In genomic region chr19:6753178-6754031, GRCh38 we compare ENCODE assay signal across 1 cellular context.
A peak's percentile ranks its signal among the peaks of the same experiment; 100 is the strongest.
TF ChIP-seq lines count a peak whose summit lies in the region.

No MANE protein-coding gene starts in this region.

TF ChIP-seq in H1, 55 proteins besides CTCF, POLR2A, EP300 and RAD21:
- TF ChIP-seq SIN3A (conservative IDR thresholded peaks at IDR 0.05 in 1 of 2, IDR thresholded peaks at IDR 0.05 in 1 of 2; ENCODE audit: low read depth in 1 of 2, low read length in 2 of 2) (peak in 1 of 2 experiments; percentile 20; a peak in 1 of 4 replicates), ATF3 (IDR thresholded peaks at IDR 0.05; ENCODE audit: insufficient read depth, low read depth, low read length) (peak; percentile 62; the same call in 1 of the 2 replicates), CHD2 (IDR thresholded peaks at IDR 0.05; ENCODE audit: low read length) (0 out of 2 replicates have a peak, but pooled peaks have one; percentile 17), SP1 (IDR thresholded peaks at IDR 0.05; ENCODE audit: low read depth, low read length) (peak; percentile 29; the same call in 1 of the 2 replicates), CEBPB (IDR thresholded peaks at IDR 0.05; ENCODE audit: low read depth, low read length) (no peak), TBP (IDR thresholded peaks at IDR 0.05; ENCODE audit: low read depth, low read length) (peak; percentile 34; the same call in 1 of the 2 replicates), CREB1 (IDR thresholded peaks at IDR 0.05) (peak; percentile 61; the same call in 1 of the 2 replicates), SP2 (IDR thresholded peaks at IDR 0.05; ENCODE audit: low read length) (no peak), TAF1 (IDR thresholded peaks at IDR 0.05; ENCODE audit: low read depth, low read length) (0 out of 2 replicates have a peak, but pooled peaks have one; percentile 17), NRF1 (IDR thresholded peaks at IDR 0.05; ENCODE audit: low read depth, low read length) (no peak), TEAD4 (IDR thresholded peaks at IDR 0.05; ENCODE audit: low read depth, low read length) (peak; percentile 80), SP4 (IDR thresholded peaks at IDR 0.05; ENCODE audit: low read length) (peak; percentile 92), GTF2F1 (IDR thresholded peaks at IDR 0.05; ENCODE audit: borderline replicate concordance, low read depth, low read length) (no peak), ASH2L (IDR thresholded peaks at IDR 0.05; ENCODE audit: low read length) (peak; percentile 56), HDAC2 (IDR thresholded peaks at IDR 0.05; ENCODE audit: borderline replicate concordance in 1 of 2, low read depth in 2 of 2, low read length in 2 of 2) (0 out of 4 replicates have a peak, but pooled peaks of 1 of the 2 experiments have one; percentile 48), SRF (IDR thresholded peaks at IDR 0.05; ENCODE audit: low read depth, low read length) (0 out of 2 replicates have a peak, but pooled peaks have one; percentile 2), KDM5A (IDR thresholded peaks at IDR 0.05; ENCODE audit: low read length) (no peak), TCF12 (IDR thresholded peaks at IDR 0.05; ENCODE audit: low read depth, low read length) (0 out of 2 replicates have a peak, but pooled peaks have one; percentile 7), SIRT6 (IDR thresholded peaks at IDR 0.05; ENCODE audit: low read length) (no peak)
- TF ChIP-seq, protein P1, sequence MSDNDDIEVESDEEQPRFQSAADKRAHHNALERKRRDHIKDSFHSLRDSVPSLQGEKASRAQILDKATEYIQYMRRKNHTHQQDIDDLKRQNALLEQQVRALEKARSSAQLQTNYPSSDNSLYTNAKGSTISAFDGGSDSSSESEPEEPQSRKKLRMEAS (IDR thresholded peaks at IDR 0.05) = peak; percentile 97
- TF ChIP-seq, protein P2, sequence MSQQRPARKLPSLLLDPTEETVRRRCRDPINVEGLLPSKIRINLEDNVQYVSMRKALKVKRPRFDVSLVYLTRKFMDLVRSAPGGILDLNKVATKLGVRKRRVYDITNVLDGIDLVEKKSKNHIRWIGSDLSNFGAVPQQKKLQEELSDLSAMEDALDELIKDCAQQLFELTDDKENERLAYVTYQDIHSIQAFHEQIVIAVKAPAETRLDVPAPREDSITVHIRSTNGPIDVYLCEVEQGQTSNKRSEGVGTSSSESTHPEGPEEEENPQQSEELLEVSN (IDR thresholded peaks at IDR 0.05) = peak; percentile 78
- TF ChIP-seq, protein P3, sequence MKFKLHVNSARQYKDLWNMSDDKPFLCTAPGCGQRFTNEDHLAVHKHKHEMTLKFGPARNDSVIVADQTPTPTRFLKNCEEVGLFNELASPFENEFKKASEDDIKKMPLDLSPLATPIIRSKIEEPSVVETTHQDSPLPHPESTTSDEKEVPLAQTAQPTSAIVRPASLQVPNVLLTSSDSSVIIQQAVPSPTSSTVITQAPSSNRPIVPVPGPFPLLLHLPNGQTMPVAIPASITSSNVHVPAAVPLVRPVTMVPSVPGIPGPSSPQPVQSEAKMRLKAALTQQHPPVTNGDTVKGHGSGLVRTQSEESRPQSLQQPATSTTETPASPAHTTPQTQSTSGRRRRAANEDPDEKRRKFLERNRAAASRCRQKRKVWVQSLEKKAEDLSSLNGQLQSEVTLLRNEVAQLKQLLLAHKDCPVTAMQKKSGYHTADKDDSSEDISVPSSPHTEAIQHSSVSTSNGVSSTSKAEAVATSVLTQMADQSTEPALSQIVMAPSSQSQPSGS (IDR thresholded peaks at IDR 0.05; ENCODE audit: low read length) = no peak
- TF ChIP-seq, protein P4, sequence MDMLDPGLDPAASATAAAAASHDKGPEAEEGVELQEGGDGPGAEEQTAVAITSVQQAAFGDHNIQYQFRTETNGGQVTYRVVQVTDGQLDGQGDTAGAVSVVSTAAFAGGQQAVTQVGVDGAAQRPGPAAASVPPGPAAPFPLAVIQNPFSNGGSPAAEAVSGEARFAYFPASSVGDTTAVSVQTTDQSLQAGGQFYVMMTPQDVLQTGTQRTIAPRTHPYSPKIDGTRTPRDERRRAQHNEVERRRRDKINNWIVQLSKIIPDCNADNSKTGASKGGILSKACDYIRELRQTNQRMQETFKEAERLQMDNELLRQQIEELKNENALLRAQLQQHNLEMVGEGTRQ (IDR thresholded peaks at IDR 0.05; ENCODE audit: low read length) = peak; percentile 74; the same call in 1 of the 2 replicates
